In the genomic region with DNA sequence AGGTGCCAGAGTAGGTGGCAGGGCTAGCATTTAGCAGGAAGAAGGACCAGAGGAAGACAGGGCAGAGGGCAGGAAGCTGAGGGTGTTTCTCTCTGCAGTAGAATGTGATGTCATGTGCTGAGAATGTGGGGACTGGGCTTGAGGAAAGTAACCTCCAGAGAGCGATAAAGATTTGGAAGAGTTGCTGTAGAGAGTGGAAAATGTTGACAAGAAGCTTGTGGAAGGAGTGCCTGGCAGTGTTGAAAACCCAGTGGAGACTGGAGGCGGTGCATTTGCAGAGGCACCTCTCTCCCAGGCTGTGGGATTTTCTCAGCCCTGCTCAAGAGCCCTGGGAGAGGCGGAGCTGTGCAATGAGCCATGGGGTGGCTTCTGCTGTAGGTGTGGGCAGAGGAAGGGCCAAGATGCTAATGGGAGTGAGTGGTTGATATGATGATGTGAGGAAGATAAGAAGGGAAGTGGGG, we compare ENCODE assay signal across 13 cellular contexts. TPM values are rescaled to one million over a fixed set of nuclear protein-coding genes. Genes with fewer than 3 reads are reported as not detected.
DNase-seq lines count a peak whose midpoint lies in the region; ATAC-seq, FAIRE-seq and TF ChIP-seq lines count a peak whose summit lies in the region.
"Had no signal": no experiment of that assay in that cellular context is flagged by ENCODE, and none has a peak within 500 bp of the region (broad histone marks: within the 10 kb centered on the region; RNA-seq: fewer than 3 reads in every experiment).

No MANE protein-coding gene starts in this region.

- no peaks in the 10 kb centered on the region for H3K27me3 ChIP-seq in fibroblast of lung (ENCODE audit: control insufficient read depth, insufficient read depth, low read length)
- H3K27me3 ChIP-seq in body of pancreas = no peaks in the 10 kb centered on the region
- H3K27me3 ChIP-seq in uterus = no peaks in the 10 kb centered on the region
- H3K27me3 ChIP-seq: stomach had no signal

- WGBS in body of pancreas, 2 donors = 86 to 91% methylated on average over 3 of the region's 3 CpGs

- H2AFZ ChIP-seq in fibroblast of lung (ENCODE audit: low read length) = no peak overlapping the region

- no peaks in the 10 kb centered on the region for H4K20me1 ChIP-seq in fibroblast of lung (ENCODE audit: control insufficient read depth, extremely low read depth, insufficient read depth, low read length)

- no peak overlapping the region for H3K9ac ChIP-seq in fibroblast of lung (ENCODE audit: insufficient read depth, low read length)

- H3K36me3 ChIP-seq in fibroblast of lung (ENCODE audit: control insufficient read depth, insufficient read depth, low read length) = peaks cover 17% of the 10 kb centered on the region
- H3K36me3 ChIP-seq in body of pancreas (replicated peaks in 1 of 2; ENCODE audit: insufficient read depth in 1 of 2, low read depth in 2 of 2) = no peaks in the 10 kb centered on the region
- no peaks in the 10 kb centered on the region for H3K36me3 ChIP-seq in uterus
- H3K36me3 ChIP-seq: HAP-1 had no signal

- H3K4me1 ChIP-seq in fibroblast of lung (ENCODE audit: control insufficient read depth, extremely low read depth, insufficient read depth, low read length) = peaks cover 13% of the 10 kb centered on the region
- no peaks in the 10 kb centered on the region for H3K4me1 ChIP-seq in body of pancreas
- H3K4me1 ChIP-seq in uterus = no peaks in the 10 kb centered on the region
- H3K4me1 ChIP-seq: HAP-1 had no signal

- H3K4me3 ChIP-seq in fibroblast of lung (replicated peaks in 1 of 4; ENCODE audit: control extremely low read depth in 1 of 4, insufficient read depth in 1 of 4, low read depth in 3 of 4, low read length in 4 of 4) = no peak overlapping the region
- H3K4me3 ChIP-seq in coronary artery = no peak overlapping the region
- H3K4me3 ChIP-seq in body of pancreas = no peak overlapping the region
- H3K4me3 ChIP-seq in uterus = no peak overlapping the region
- H3K4me3 ChIP-seq: HAP-1, stomach had no signal

- H3K9me3 ChIP-seq in fibroblast of lung (ENCODE audit: control insufficient read depth, insufficient read depth, low read depth, low read length) (no peaks in the 10 kb centered on the region), body of pancreas (no peaks in the 10 kb centered on the region), uterus (no peaks in the 10 kb centered on the region)
- H3K9me3 ChIP-seq: HAP-1, stomach had no signal

- H3K36me3 Mint-ChIP-seq in stimulated activated effector memory CD8-positive, alpha-beta T cell treated with anti-CD3 and anti-CD28 coated beads, Interleukin-12 subunit alpha, Interleukin-12 subunit beta, amount 100 ng/mL, for 72 hours = no peaks in the 10 kb centered on the region

- no peak overlapping the region for H3K4me3 Mint-ChIP-seq in stimulated activated effector memory CD8-positive, alpha-beta T cell treated with anti-CD3 and anti-CD28 coated beads, Interleukin-12 subunit alpha, Interleukin-12 subunit beta, amount 100 ng/mL, for 72 hours

- TF ChIP-seq POLR2A in body of pancreas (IDR thresholded peaks at IDR 0.05) = no peak
- no peak for TF ChIP-seq POLR2A in uterus (IDR thresholded peaks at IDR 0.05)

- TF ChIP-seq CTCF in fibroblast of lung (conservative IDR thresholded peaks at IDR 0.05 in 1 of 2, IDR thresholded peaks at IDR 0.05 in 1 of 2; ENCODE audit: low read depth in 1 of 2, low read length in 2 of 2) (no peak), coronary artery (IDR thresholded peaks at IDR 0.05) (no peak), body of pancreas (IDR thresholded peaks at IDR 0.05) (no peak), uterus (IDR thresholded peaks at IDR 0.05) (no peak)

- no peak overlapping the region for H3K4me2 ChIP-seq in fibroblast of lung (ENCODE audit: extremely low read depth, insufficient read depth, low read length)

- no peak overlapping the region for H3K27ac ChIP-seq in fibroblast of lung (ENCODE audit: insufficient read depth, low read length)
- no peak overlapping the region for H3K27ac ChIP-seq in coronary artery
- H3K27ac ChIP-seq in body of pancreas = no peak overlapping the region
- no peak overlapping the region for H3K27ac ChIP-seq in uterus
- H3K27ac ChIP-seq: HL-60 had no signal

- peaks cover 9% of the 10 kb centered on the region for H3K4me1 Mint-ChIP-seq in stimulated activated effector memory CD8-positive, alpha-beta T cell treated with anti-CD3 and anti-CD28 coated beads, Interleukin-12 subunit alpha, Interleukin-12 subunit beta, amount 100 ng/mL, for 72 hours

- FAIRE-seq in HTR-8/SVneo (lab: Jason Lieb, UNC) = peak; percentile 4
- FAIRE-seq: kidney had no signal

- intact Hi-C loops in body of pancreas (cut with DNase I) = no loop called here
- intact Hi-C loops in uterus (cut with DNase I; ENCODE audit: low total_unique reads) = no loop called here

- no peak overlapping the region for H3K27ac Mint-ChIP-seq in stimulated activated effector memory CD8-positive, alpha-beta T cell treated with anti-CD3 and anti-CD28 coated beads, Interleukin-12 subunit alpha, Interleukin-12 subunit beta, amount 100 ng/mL, for 72 hours

- no peak for ATAC-seq in body of pancreas
- ATAC-seq in stimulated activated effector memory CD8-positive, alpha-beta T cell treated with anti-CD3 and anti-CD28 coated beads, Interleukin-12 subunit alpha, Interleukin-12 subunit beta, amount 100 ng/mL, for 72 hours = no peak

- H3K9me3 Mint-ChIP-seq in stimulated activated effector memory CD8-positive, alpha-beta T cell treated with anti-CD3 and anti-CD28 coated beads, Interleukin-12 subunit alpha, Interleukin-12 subunit beta, amount 100 ng/mL, for 72 hours = no peaks in the 10 kb centered on the region

- no peaks in the 10 kb centered on the region for H3K79me2 ChIP-seq in fibroblast of lung (ENCODE audit: control insufficient read depth, insufficient read depth, low read length)

- peak; percentile 24 for DNase-seq in AG08395 (ENCODE audit: low spot score)
- DNase-seq in HTR-8/SVneo (ENCODE audit: insufficient read length, low spot score) = peak; percentile 42
- DNase-seq in fibroblast of lung (ENCODE audit: low read depth in 2 of 2) = peak; percentile 49 to 85
- peak; percentile 16 for DNase-seq in middle frontal gyrus (ENCODE audit: extremely low spot score, low spot score)
- DNase-seq in coronary artery (ENCODE audit: low spot score) = no peak
- DNase-seq in body of pancreas = no peak
- no peak for DNase-seq in uterus
- DNase-seq in stimulated activated effector memory CD8-positive, alpha-beta T cell treated with anti-CD3 and anti-CD28 coated beads, Interleukin-12 subunit alpha, Interleukin-12 subunit beta, amount 100 ng/mL, for 72 hours (ENCODE audit: low spot score in 2 of 2) = no peak
- DNase-seq: kidney, NCI-H2081, stomach had no signal

RNA-seq across cellular contexts. Expression of a gene that starts 54.8 kb away (rescaled TPM):
- total RNA-seq in fibroblast of lung (19.8 and 21.3 TPM in 2 replicates), body of pancreas (10 to 100 TPM; 22.3 to 34.6 TPM), uterus (10 to 100 TPM; 23.6 to 48.7 (median 27.7) TPM)
- 26.0 and 27.3 TPM in 2 replicates for polyA plus RNA-seq in fibroblast of lung
- 31.7 and 32.4 TPM in 2 replicates for polyA plus RNA-seq in fibroblast of lung (2012)
- 5.3 and 7.1 TPM in 2 replicates for polyA minus RNA-seq in fibroblast of lung (ENCODE audit: low replicate concordance)

Comparison
In these comparisons a context has a peak if more than half of its experiments do, and no peak if none do; other contexts are left out.
1. DNase-seq: peak in AG08395 (single experiment), HTR-8/SVneo (single experiment), fibroblast of lung (2 of 2) and middle frontal gyrus (single experiment); none in coronary artery (single experiment), body of pancreas (0 of 4), uterus (0 of 2) and stimulated activated effector memory CD8-positive, alpha-beta T cell treated with anti-CD3 and anti-CD28 coated beads, Interleukin-12 subunit alpha, Interleukin-12 subunit beta, amount 100 ng/mL, for 72 hours (0 of 2).